10 cellular contexts compared by ENCODE assay signal in the genomic region with DNA sequence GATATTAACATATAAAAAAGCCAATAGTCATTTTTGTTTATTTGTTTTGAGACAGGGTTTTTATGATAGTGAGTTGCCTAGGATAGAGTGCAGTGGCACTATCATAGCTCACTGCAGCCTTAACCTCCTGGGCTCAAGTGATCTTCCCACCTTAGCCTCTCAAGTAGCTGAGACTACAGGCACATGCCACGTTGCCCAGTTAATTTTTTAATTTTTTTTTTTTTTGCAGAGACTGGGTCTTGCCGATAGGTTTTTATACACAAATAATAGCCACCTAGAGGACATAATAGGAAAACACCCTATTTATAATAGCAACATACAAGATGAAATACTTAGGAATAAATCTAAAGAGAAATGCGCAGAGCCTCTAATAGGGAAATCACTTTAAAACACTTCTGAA. TPM values are rescaled to one million over a fixed set of nuclear protein-coding genes. Genes with fewer than 3 reads are reported as not detected.
DNase-seq lines count a peak whose midpoint lies in the region; ATAC-seq and TF ChIP-seq lines count a peak whose summit lies in the region.
"Had no signal": no experiment of that assay in that cellular context is flagged by ENCODE, and none has a peak within 500 bp of the region (broad histone marks: within the 10 kb centered on the region; RNA-seq: fewer than 3 reads in every experiment).

No MANE protein-coding gene starts in this region.

- no peaks in the 10 kb centered on the region for H3K9me2 ChIP-seq in GM23338 (ENCODE audit: insufficient read depth)

- no peaks in the 10 kb centered on the region for H3K9me3 ChIP-seq in psoas muscle

- no peak overlapping the region for H3K4me3 ChIP-seq in epithelial cell of esophagus (ENCODE audit: low read length)
- H3K4me3 ChIP-seq in psoas muscle = no peak overlapping the region
- H3K4me3 ChIP-seq in GM23338 = no peak overlapping the region

- H3K27me3 Mint-ChIP-seq in GM23338 (ENCODE audit: insufficient read depth, low read depth, poor library complexity) = peaks cover 3% of the 10 kb centered on the region
- H3K27me3 Mint-ChIP-seq in activated naive CD8-positive, alpha-beta T cell treated with anti-CD3 and anti-CD28 coated beads, Interleukin-2, amount 50 U/mL, for 24 hours = no peaks in the 10 kb centered on the region

- no peak overlapping the region for H3K27ac Mint-ChIP-seq in GM23338
- no peak overlapping the region for H3K27ac Mint-ChIP-seq in activated naive CD8-positive, alpha-beta T cell treated with anti-CD3 and anti-CD28 coated beads, Interleukin-2, amount 50 U/mL, for 24 hours

- no peaks in the 10 kb centered on the region for H3K27me3 ChIP-seq in psoas muscle (ENCODE audit: insufficient read depth in 3 of 3, low read length in 2 of 3)
- H3K27me3 ChIP-seq in GM23338 (ENCODE audit: insufficient read depth) = no peaks in the 10 kb centered on the region

- peaks cover 58% of the 10 kb centered on the region for H3K36me3 Mint-ChIP-seq in GM23338 (ENCODE audit: low read depth)
- peaks cover 52% of the 10 kb centered on the region for H3K36me3 Mint-ChIP-seq in activated naive CD8-positive, alpha-beta T cell treated with anti-CD3 and anti-CD28 coated beads, Interleukin-2, amount 50 U/mL, for 24 hours (ENCODE audit: low read depth)

- DNase-seq in NCI-H2227 (lab: John Stamatoyannopoulos, UW; ENCODE audit: unreplicated experiment) = peak; percentile 31
- DNase-seq in NCI-H2227 treated with DMSO at 0.1 percent for 48 hours (lab: John Stamatoyannopoulos, UW) = no peak
- DNase-seq in OCI-M1 (lab: John Stamatoyannopoulos, UW) = peak; percentile 13
- DNase-seq in epithelial cell of esophagus (ENCODE audit: low read depth) = peak; percentile 42
- no peak for DNase-seq in psoas muscle
- no peak for DNase-seq in GM23338 (ENCODE audit: low spot score)
- no peak for DNase-seq in activated naive CD8-positive, alpha-beta T cell treated with anti-CD3 and anti-CD28 coated beads, Interleukin-2, amount 50 U/mL, for 24 hours
- DNase-seq: amygdala, occipital lobe had no signal

- H3K36me3 ChIP-seq in psoas muscle (ENCODE audit: insufficient read depth in 1 of 2, low read depth in 1 of 2) (peaks cover 4 to 54% of the 10 kb centered on the region in 2 donors), GM23338 (ENCODE audit: insufficient read depth) (peaks cover 35% of the 10 kb centered on the region)

- intact Hi-C loops in psoas muscle (cut with DNase I) = no loop called here

- TF ChIP-seq CTCF in epithelial cell of esophagus (IDR thresholded peaks at IDR 0.05; ENCODE audit: insufficient read depth, low read depth, low read length, missing control alignments) = peak; percentile 30
- peak; percentile 30 for TF ChIP-seq CTCF in psoas muscle (IDR thresholded peaks at IDR 0.05)
- peak in 1 of 2 experiments; percentile 57; a peak in 2 of 4 replicates for TF ChIP-seq CTCF in GM23338 (conservative IDR thresholded peaks at IDR 0.05; ENCODE audit: low read depth in 2 of 2)

- H4K20me1 ChIP-seq in GM23338 (replicated peaks; ENCODE audit: insufficient read depth) = peaks cover 6% of the 10 kb centered on the region; the same call in 1 of the 2 replicates

- H3K27ac ChIP-seq in psoas muscle (no peak overlapping the region), GM23338 (ENCODE audit: low read depth) (no peak overlapping the region)

- WGBS in psoas muscle, 3 donors = 37 to 45% (median 40%) methylated on average over 3 of the region's 3 CpGs

- H3K4me1 ChIP-seq in psoas muscle (peaks cover 34% of the 10 kb centered on the region), GM23338 (ENCODE audit: insufficient read depth) (no peaks in the 10 kb centered on the region)

- ATAC-seq in psoas muscle (no peak), GM23338 (no peak), GM18517 (IDR thresholded peaks at IDR 0.05; ENCODE audit: unreplicated experiment) (no peak)
- no peak for ATAC-seq in activated naive CD8-positive, alpha-beta T cell treated with anti-CD3 and anti-CD28 coated beads, Interleukin-2, amount 50 U/mL, for 24 hours

- peaks cover 4% of the 10 kb centered on the region; the same call in 2 of the 3 replicates for H3K4me1 Mint-ChIP-seq in GM23338
- H3K4me1 Mint-ChIP-seq in activated naive CD8-positive, alpha-beta T cell treated with anti-CD3 and anti-CD28 coated beads, Interleukin-2, amount 50 U/mL, for 24 hours = peaks cover 54% of the 10 kb centered on the region

- H3K9me3 Mint-ChIP-seq in GM23338 = no peaks in the 10 kb centered on the region
- H3K9me3 Mint-ChIP-seq in activated naive CD8-positive, alpha-beta T cell treated with anti-CD3 and anti-CD28 coated beads, Interleukin-2, amount 50 U/mL, for 24 hours = no peaks in the 10 kb centered on the region

- peaks cover 66% of the 10 kb centered on the region for H3K79me2 ChIP-seq in GM23338 (replicated peaks; ENCODE audit: insufficient read depth)

- no peak overlapping the region for H3K4me3 Mint-ChIP-seq in GM23338
- H3K4me3 Mint-ChIP-seq in activated naive CD8-positive, alpha-beta T cell treated with anti-CD3 and anti-CD28 coated beads, Interleukin-2, amount 50 U/mL, for 24 hours = no peak overlapping the region

- H3F3A ChIP-seq in GM23338 (replicated peaks; ENCODE audit: low read depth) = no peaks in the 10 kb centered on the region

- no peak overlapping the region for H3K4me2 ChIP-seq in GM23338

- no peak overlapping the region for H2AFZ ChIP-seq in GM23338

TF ChIP-seq in GM23338, 12 proteins besides CTCF, POLR2A, EP300 and RAD21 (continues in another document):
- TF ChIP-seq, protein P1, sequence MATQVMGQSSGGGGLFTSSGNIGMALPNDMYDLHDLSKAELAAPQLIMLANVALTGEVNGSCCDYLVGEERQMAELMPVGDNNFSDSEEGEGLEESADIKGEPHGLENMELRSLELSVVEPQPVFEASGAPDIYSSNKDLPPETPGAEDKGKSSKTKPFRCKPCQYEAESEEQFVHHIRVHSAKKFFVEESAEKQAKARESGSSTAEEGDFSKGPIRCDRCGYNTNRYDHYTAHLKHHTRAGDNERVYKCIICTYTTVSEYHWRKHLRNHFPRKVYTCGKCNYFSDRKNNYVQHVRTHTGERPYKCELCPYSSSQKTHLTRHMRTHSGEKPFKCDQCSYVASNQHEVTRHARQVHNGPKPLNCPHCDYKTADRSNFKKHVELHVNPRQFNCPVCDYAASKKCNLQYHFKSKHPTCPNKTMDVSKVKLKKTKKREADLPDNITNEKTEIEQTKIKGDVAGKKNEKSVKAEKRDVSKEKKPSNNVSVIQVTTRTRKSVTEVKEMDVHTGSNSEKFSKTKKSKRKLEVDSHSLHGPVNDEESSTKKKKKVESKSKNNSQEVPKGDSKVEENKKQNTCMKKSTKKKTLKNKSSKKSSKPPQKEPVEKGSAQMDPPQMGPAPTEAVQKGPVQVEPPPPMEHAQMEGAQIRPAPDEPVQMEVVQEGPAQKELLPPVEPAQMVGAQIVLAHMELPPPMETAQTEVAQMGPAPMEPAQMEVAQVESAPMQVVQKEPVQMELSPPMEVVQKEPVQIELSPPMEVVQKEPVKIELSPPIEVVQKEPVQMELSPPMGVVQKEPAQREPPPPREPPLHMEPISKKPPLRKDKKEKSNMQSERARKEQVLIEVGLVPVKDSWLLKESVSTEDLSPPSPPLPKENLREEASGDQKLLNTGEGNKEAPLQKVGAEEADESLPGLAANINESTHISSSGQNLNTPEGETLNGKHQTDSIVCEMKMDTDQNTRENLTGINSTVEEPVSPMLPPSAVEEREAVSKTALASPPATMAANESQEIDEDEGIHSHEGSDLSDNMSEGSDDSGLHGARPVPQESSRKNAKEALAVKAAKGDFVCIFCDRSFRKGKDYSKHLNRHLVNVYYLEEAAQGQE (IDR thresholded peaks at IDR 0.05; ENCODE audit: unreplicated experiment) = no peak
- TF ChIP-seq ZNF331 (CRISPR knock-in tag; IDR thresholded peaks at IDR 0.05; ENCODE audit: low read depth) (no peak), EZH2phosphoT487 (IDR thresholded peaks at IDR 0.05; ENCODE audit: unreplicated experiment) (no peak)

RNA-seq across cellular contexts. Expression of a gene that starts 13.3 kb away (rescaled TPM):
- total RNA-seq in psoas muscle = 100 to 1,000 TPM; 123 to 233 (median 201) TPM
- 100 to 1,000 TPM; 162 to 238 (median 213) TPM for polyA plus RNA-seq in psoas muscle
- total RNA-seq in GM23338 (2014; rRNA removed; shearing (Covaris generic)) = 58.8 and 62.7 TPM in 2 replicates
- polyA plus RNA-seq in GM23338 (2016; fragmentation: Nextera tagmentation; extraction: Ambion mirVana) = 63.8 and 66.6 TPM in 2 replicates

Comparison
In these comparisons a context has a peak if more than half of its experiments do, and no peak if none do; other contexts are left out.
1. DNase-seq: peak in NCI-H2227 (single experiment), OCI-M1 (single experiment) and epithelial cell of esophagus (single experiment); none in NCI-H2227 treated with DMSO at 0.1 percent for 48 hours (single experiment), psoas muscle (0 of 2), GM23338 (single experiment) and activated naive CD8-positive, alpha-beta T cell treated with anti-CD3 and anti-CD28 coated beads, Interleukin-2, amount 50 U/mL, for 24 hours (single experiment).